ENCODE assay signal across 22 cellular contexts in the genomic region with DNA sequence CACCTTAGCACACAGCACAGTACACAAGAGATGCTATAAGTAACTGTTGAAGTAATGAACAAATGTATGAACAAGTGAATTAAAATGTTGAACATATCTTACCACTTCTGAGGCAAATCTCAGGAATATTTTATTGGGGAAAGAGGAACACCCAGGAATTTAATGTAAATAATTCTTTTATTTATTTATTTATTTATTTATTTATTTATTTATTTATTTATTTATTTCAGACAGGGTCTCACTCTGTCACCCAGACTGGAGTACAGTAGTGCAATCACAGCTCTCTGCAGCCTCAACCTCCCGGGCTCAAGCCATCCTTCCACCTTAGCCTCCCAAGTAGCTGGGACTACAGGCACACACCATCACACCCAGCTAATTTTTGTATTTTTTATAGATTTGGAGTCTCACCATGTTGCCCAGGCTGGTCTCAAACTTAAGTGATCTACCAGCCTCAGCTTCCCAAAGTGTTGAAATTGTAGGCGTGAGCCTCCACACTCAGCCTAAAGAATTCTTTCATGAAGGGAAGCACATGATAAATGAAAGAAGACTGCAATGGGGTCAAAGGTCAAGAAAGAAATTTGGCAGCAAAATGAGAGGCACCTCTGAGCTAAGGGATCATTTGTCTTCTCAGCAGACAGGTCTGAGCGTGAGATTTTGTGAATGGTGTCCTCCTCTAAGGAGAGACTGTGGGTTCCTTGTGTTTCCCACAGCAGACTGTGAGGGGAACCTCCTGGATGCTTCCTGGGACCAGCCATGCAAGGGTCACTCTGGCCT. TPM values are rescaled to one million over a fixed set of nuclear protein-coding genes. Genes with fewer than 3 reads are reported as not detected.
"Had no signal": no experiment of that assay in that cellular context is flagged by ENCODE, and none has a peak within 500 bp of the region (broad histone marks: within the 10 kb centered on the region; RNA-seq: fewer than 3 reads in every experiment).

No MANE protein-coding gene starts in this region.

- ATAC-seq: activated naive CD8-positive, alpha-beta T cell treated with anti-CD3 and anti-CD28 coated beads, Interleukin-2, amount 50 U/mL, for 24 hours; activated T-cell treated with anti-CD3 and anti-CD28 coated beads, Interleukin-2, amount 50 U/mL, for 4 hours; effector memory CD8-positive, alpha-beta T cell; gastroesophageal sphincter; heart left ventricle; left ventricle myocardium superior; stimulated activated naive CD8-positive, alpha-beta T cell treated with anti-CD3 and anti-CD28 coated beads, Interleukin-15, Interleukin-2, amounts not matched to agents 100 U/mL and 50 U/mL, for 24 hours had no signal

- H3K4me1 ChIP-seq: ascending aorta, breast epithelium, gastroesophageal sphincter, heart left ventricle, prostate gland, right atrium auricular region, tibial artery had no signal

- H3K36me3 ChIP-seq: ascending aorta, breast epithelium, gastroesophageal sphincter, heart left ventricle, prostate gland, right atrium auricular region, tibial artery had no signal

- H3K4me3 ChIP-seq: ascending aorta, breast epithelium, gastroesophageal sphincter, heart left ventricle, prostate gland, right atrium auricular region, skin epidermis, tibial artery had no signal

- H3K27me3 ChIP-seq: ascending aorta, gastroesophageal sphincter, right atrium auricular region, tibial artery had no signal

- DNase-seq: activated CD4-positive, alpha-beta T cell treated with anti-CD3 and anti-CD28 coated beads, Interleukin-2, amount 10 ng/mL, durations not matched to agents 7 days and 5 days; activated CD8-positive, alpha-beta memory T cell treated with anti-CD3 and anti-CD28 coated beads, Interleukin-2, amount 50 U/mL, for 4 hours; activated naive CD4-positive, alpha-beta T cell treated with anti-CD3 and anti-CD28 coated beads for 36 hours; activated naive CD8-positive, alpha-beta T cell treated with anti-CD3 and anti-CD28 coated beads, Interleukin-2, amount 50 U/mL, for 24 hours; activated T-cell treated with anti-CD3 and anti-CD28 coated beads, Interleukin-2, amount 50 U/mL, for 4 hours; cerebellar nuclear complex; effector memory CD8-positive, alpha-beta T cell; heart left ventricle; kidney glomerular epithelial cell; left ventricle myocardium superior; stimulated activated naive CD8-positive, alpha-beta T cell treated with anti-CD3 and anti-CD28 coated beads, Interleukin-15, Interleukin-2, amounts not matched to agents 100 U/mL and 50 U/mL, for 24 hours; substantia nigra; tibial artery had no signal

- H3K27ac ChIP-seq: ascending aorta, breast epithelium, epithelial cell of prostate, gastroesophageal sphincter, heart left ventricle, prostate gland, right atrium auricular region, skin epidermis, tibial artery had no signal

- H3K9me3 ChIP-seq: ascending aorta, breast epithelium, gastroesophageal sphincter, heart left ventricle, prostate gland, right atrium auricular region, tibial artery had no signal

RNA-seq across cellular contexts. Expression of gene EGFL6, which starts 57.7 kb away (rescaled TPM):
- total RNA-seq: ascending aorta, left ventricle myocardium superior, mononuclear cell, neural crest cell, right atrium auricular region had no signal
- polyA plus RNA-seq: heart left ventricle had no signal
